In genomic region chr2:16318051-16318450, GRCh38 we compare ENCODE assay signal across 1 cellular context.
TF ChIP-seq lines count a peak whose summit lies in the region.

No MANE protein-coding gene starts in this region.

TF ChIP-seq in GM23338, 12 proteins besides CTCF, POLR2A, EP300 and RAD21:
- TF ChIP-seq ZNF462 (CRISPR knock-in tag; IDR thresholded peaks at IDR 0.05) (no peak), REST (IDR thresholded peaks at IDR 0.05; ENCODE audit: unreplicated experiment) (no peak), JUNB (IDR thresholded peaks at IDR 0.05; ENCODE audit: unreplicated experiment) (no peak), EZH2phosphoT487 (IDR thresholded peaks at IDR 0.05; ENCODE audit: unreplicated experiment) (no peak)
